In the genomic region with DNA sequence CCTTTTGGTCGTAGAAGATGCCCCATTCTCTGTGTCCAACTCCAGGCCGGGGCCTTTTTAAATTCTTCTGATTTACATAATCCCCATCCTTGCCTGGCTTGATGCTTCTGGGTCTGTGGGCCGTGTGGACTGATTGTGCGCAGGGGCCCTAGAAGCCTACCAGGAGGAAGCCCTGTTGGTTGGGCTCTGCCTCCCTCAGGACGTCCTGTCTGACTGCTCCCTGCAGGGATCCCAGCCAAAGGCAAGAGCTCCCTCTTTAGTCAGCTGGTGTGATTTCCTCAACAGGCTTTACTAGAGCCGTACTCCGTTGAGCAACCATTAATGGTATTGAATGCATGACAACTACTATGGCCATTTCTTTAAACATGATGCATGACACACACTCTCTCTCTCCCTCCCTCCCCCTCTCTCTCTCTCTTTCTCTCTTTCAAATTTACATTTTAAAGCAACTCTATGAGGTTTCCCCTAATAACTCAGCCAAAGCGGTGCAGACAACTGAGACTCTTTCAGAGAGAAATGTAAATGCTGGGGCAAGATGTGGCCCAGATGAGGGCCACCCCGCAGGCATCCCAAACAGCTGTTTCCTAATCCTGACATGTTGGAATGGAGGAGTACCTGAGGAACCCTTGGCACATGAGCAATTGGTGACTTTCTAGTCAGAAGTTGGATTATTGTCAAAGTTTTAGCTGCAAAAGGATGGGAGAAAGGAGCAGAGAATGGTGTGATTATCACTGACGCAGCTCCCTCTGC, we compare ENCODE assay signal across 10 cellular contexts.
DNase-seq lines count a peak whose midpoint lies in the region; ATAC-seq, FAIRE-seq and TF ChIP-seq lines count a peak whose summit lies in the region.
"Had no signal": no experiment of that assay in that cellular context is flagged by ENCODE, and none has a peak within 500 bp of the region (broad histone marks: within the 10 kb centered on the region; RNA-seq: fewer than 3 reads in every experiment).

No MANE protein-coding gene starts in this region.

- 76% methylated on average over 10 of the region's 10 CpGs for WGBS in liver

- no peaks in the 10 kb centered on the region for H4K20me1 ChIP-seq in MM.1S (ENCODE audit: insufficient read depth, low read length)

- H3K9ac ChIP-seq in liver (ENCODE audit: low read depth in 1 of 2, low read length in 2 of 2): no peak overlapping the region
- no peak overlapping the region for H3K9ac ChIP-seq in MM.1S (ENCODE audit: low read length)

- BruUV-seq in Caco-2 (replicated peaks; lab: Mats Ljungman, UMichigan): no TSS peak

- no peak for ATAC-seq in HG03280 (IDR thresholded peaks at IDR 0.05; ENCODE audit: unreplicated experiment)
- ATAC-seq: T-cell had no signal

- no peaks in the 10 kb centered on the region for H3K4me1 ChIP-seq in Caco-2
- H3K4me1 ChIP-seq in liver (ENCODE audit: control insufficient read depth in 4 of 4, insufficient read depth in 4 of 4, low read length in 3 of 4): no peaks in the 10 kb centered on the region
- no peaks in the 10 kb centered on the region for H3K4me1 ChIP-seq in MM.1S (ENCODE audit: low read length)

- H3K4me3 Mint-ChIP-seq in Caco-2 (ENCODE audit: unreplicated experiment): no peak overlapping the region
- H3K4me3 Mint-ChIP-seq: T-cell had no signal

- H3K27ac Mint-ChIP-seq in Caco-2 (ENCODE audit: unreplicated experiment): no peak overlapping the region
- H3K27ac Mint-ChIP-seq: T-cell had no signal

- TF ChIP-seq CTCF in Caco-2 (IDR thresholded peaks at IDR 0.05; ENCODE audit: insufficient read depth in 1 of 2, low read depth in 1 of 2, low read length in 1 of 2, severe bottlenecking in 1 of 2, unreplicated experiment in 1 of 2) (peak; percentile 22 to 49), choroid plexus epithelial cell (conservative IDR thresholded peaks at IDR 0.05; ENCODE audit: low read depth, low read length) (peak; percentile 78), liver (IDR thresholded peaks at IDR 0.05; ENCODE audit: low read depth, low read length, missing input control) (peak; percentile 14), MM.1S (IDR thresholded peaks at IDR 0.05; ENCODE audit: low read length) (no peak)

- peak; percentile 57 to 58 for DNase-seq in Caco-2
- peak; percentile 27 for DNase-seq in HTR-8/SVneo (ENCODE audit: insufficient read length, low spot score)
- peak; percentile 88 for DNase-seq in choroid plexus epithelial cell (ENCODE audit: low read depth)
- DNase-seq in T-helper 9 cell: no peak
- no peak for DNase-seq in MM.1S
- no peak for DNase-seq in RCC 7860 (ENCODE audit: low spot score)
- DNase-seq: T-cell had no signal

- H3K9me3 ChIP-seq in Caco-2: no peaks in the 10 kb centered on the region
- no peaks in the 10 kb centered on the region for H3K9me3 ChIP-seq in liver (ENCODE audit: control insufficient read depth in 4 of 4, low read length in 3 of 4)
- no peaks in the 10 kb centered on the region for H3K9me3 ChIP-seq in MM.1S (replicated peaks; ENCODE audit: insufficient read depth, low read length)

- no peak overlapping the region for H3K4me3 ChIP-seq in Caco-2 (ENCODE audit: low read depth, low read length)
- H3K4me3 ChIP-seq in choroid plexus epithelial cell (ENCODE audit: low read depth, low read length): no peak overlapping the region
- no peak overlapping the region for H3K4me3 ChIP-seq in liver (ENCODE audit: low read depth in 1 of 3, low read length in 3 of 3)
- H3K4me3 ChIP-seq in MM.1S (ENCODE audit: low read length): no peak overlapping the region

- no peak overlapping the region for H2AFZ ChIP-seq in MM.1S (ENCODE audit: low read length)

- no peaks in the 10 kb centered on the region for H3K27me3 ChIP-seq in Caco-2 (replicated peaks; ENCODE audit: control insufficient read depth, insufficient read depth, low read length)
- no peaks in the 10 kb centered on the region for H3K27me3 ChIP-seq in liver (ENCODE audit: control insufficient read depth in 4 of 4, insufficient read depth in 4 of 4, low read length in 3 of 4)
- no peaks in the 10 kb centered on the region for H3K27me3 ChIP-seq in MM.1S (replicated peaks; ENCODE audit: insufficient read depth, low read length)

- H3K27ac ChIP-seq in liver (ENCODE audit: low read depth in 1 of 2, low read length in 2 of 2): no peak overlapping the region
- no peak overlapping the region for H3K27ac ChIP-seq in MM.1S (ENCODE audit: low read length)

- no peaks in the 10 kb centered on the region for H3K79me2 ChIP-seq in MM.1S (ENCODE audit: low read length)

- intact Hi-C loops in Caco-2 (cut with micrococcal nuclease; ENCODE audit: unreplicated experiment): loop anchor here (1.0 to 10.0 kb wide), 3 partner anchors 135 to 204 kb away; no protein-coding TSS in a partner anchor

- H3K9me3 Mint-ChIP-seq in Caco-2 (ENCODE audit: unreplicated experiment): no peaks in the 10 kb centered on the region
- H3K9me3 Mint-ChIP-seq: T-cell had no signal

- no peaks in the 10 kb centered on the region for H3K9me2 ChIP-seq in MM.1S (replicated peaks; ENCODE audit: insufficient read depth, low read length)

- no peak for FAIRE-seq in HTR-8/SVneo (lab: Jason Lieb, UNC)
- FAIRE-seq in RCC 7860 (lab: Jason Lieb, UNC): no peak
- FAIRE-seq: endometrium had no signal

- no peaks in the 10 kb centered on the region for H3K36me3 Mint-ChIP-seq in Caco-2 (ENCODE audit: insufficient read depth, unreplicated experiment)
- H3K36me3 Mint-ChIP-seq: T-cell had no signal

- POLR2A ChIA-PET in Caco-2 (lab: Charles Lee): no interaction called here

- no peaks in the 10 kb centered on the region for H3K4me1 Mint-ChIP-seq in Caco-2 (ENCODE audit: low read depth, unreplicated experiment)
- H3K4me1 Mint-ChIP-seq: T-cell had no signal

- no peaks in the 10 kb centered on the region for H3F3A ChIP-seq in MM.1S (ENCODE audit: insufficient read depth, low read length)

- H3K36me3 ChIP-seq in Caco-2 (ENCODE audit: control insufficient read depth, insufficient read depth, low read length) (no peaks in the 10 kb centered on the region), liver (ENCODE audit: control insufficient read depth in 4 of 4, insufficient read depth in 3 of 4, low read depth in 1 of 4, low read length in 3 of 4) (peaks cover 0 to 4% (median 0%) of the 10 kb centered on the region in 4 donors), MM.1S (replicated peaks; ENCODE audit: insufficient read depth, low read length) (no peaks in the 10 kb centered on the region)

- peak; percentile 46 to 63 for TF ChIP-seq RAD21 in liver (IDR thresholded peaks at IDR 0.05)

- H3K27me3 Mint-ChIP-seq in Caco-2 (ENCODE audit: insufficient read depth, unreplicated experiment): no peaks in the 10 kb centered on the region

- CTCF ChIA-PET in Caco-2 (lab: Charles Lee): interaction anchor here (0.6 to 1.1 kb wide), 6 partner anchors 15 to 366 kb away, joined by 3 to 5 read pairs (median 3); no protein-coding TSS in a partner anchor

- no peak overlapping the region for H3K4me2 ChIP-seq in MM.1S (ENCODE audit: low read depth, low read length)

TF ChIP-seq in liver, 16 proteins besides CTCF, POLR2A, EP300 and RAD21:
- no peak for TF ChIP-seq NR2F2 (IDR thresholded peaks at IDR 0.05)
- TF ChIP-seq, protein P1, sequence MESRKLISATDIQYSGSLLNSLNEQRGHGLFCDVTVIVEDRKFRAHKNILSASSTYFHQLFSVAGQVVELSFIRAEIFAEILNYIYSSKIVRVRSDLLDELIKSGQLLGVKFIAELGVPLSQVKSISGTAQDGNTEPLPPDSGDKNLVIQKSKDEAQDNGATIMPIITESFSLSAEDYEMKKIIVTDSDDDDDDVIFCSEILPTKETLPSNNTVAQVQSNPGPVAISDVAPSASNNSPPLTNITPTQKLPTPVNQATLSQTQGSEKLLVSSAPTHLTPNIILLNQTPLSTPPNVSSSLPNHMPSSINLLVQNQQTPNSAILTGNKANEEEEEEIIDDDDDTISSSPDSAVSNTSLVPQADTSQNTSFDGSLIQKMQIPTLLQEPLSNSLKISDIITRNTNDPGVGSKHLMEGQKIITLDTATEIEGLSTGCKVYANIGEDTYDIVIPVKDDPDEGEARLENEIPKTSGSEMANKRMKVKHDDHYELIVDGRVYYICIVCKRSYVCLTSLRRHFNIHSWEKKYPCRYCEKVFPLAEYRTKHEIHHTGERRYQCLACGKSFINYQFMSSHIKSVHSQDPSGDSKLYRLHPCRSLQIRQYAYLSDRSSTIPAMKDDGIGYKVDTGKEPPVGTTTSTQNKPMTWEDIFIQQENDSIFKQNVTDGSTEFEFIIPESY (IDR thresholded peaks at IDR 0.05): no peak
- no peak for TF ChIP-seq GABPA (IDR thresholded peaks at IDR 0.05 in 1 of 2, conservative IDR thresholded peaks at IDR 0.05 in 1 of 2)
- no peak for TF ChIP-seq RXRA (IDR thresholded peaks at IDR 0.05)
TF ChIP-seq in liver: peak in this region for 0.

Comparison
In these comparisons a context has a peak if more than half of its experiments do, and no peak if none do; other contexts are left out.
1. DNase-seq: peak in Caco-2 (2 of 2), HTR-8/SVneo (single experiment) and choroid plexus epithelial cell (single experiment); none in T-helper 9 cell (single experiment), MM.1S (single experiment) and RCC 7860 (single experiment).